Comparison of ENCODE assay signal across 13 cellular contexts in genomic region chr18:73719611-73720010, GRCh38.
"Had no signal": no experiment of that assay in that cellular context is flagged by ENCODE, and none has a peak within 500 bp of the region (broad histone marks: within the 10 kb centered on the region; RNA-seq: fewer than 3 reads in every experiment).

No MANE protein-coding gene starts in this region.

- DNase-seq: activated CD4-positive, CD25-positive, alpha-beta regulatory T cell treated with anti-CD3 and anti-CD28 coated beads, Interleukin-2, amount 50 U/mL, for 72 hours; activated naive CD4-positive, alpha-beta T cell treated with Interleukin-2 at 50 U/mL for 16 hours; activated T-cell treated with anti-CD3 and anti-CD28 coated beads for 4 hours; anterior cingulate cortex; effector memory CD4-positive, alpha-beta T cell; foreskin fibroblast; nephron progenitor cell; occipital lobe; stimulated activated CD4-positive, alpha-beta T cell treated with anti-CD3 and anti-CD28 coated beads, Interleukin-15, amount 100 ng/mL, for 24 hours; stimulated activated CD4-positive, alpha-beta T cell treated with anti-CD3 and anti-CD28 coated beads, Interleukin-4, amount 100 ng/mL, for 1 hour; stimulated activated naive CD4-positive, alpha-beta T cell; T-helper 9 cell; tibial artery had no signal
